In genomic region chr1:156130578-156130942, GRCh38 we compare ENCODE assay signal across 8 cellular contexts. TPM values are rescaled to one million over a fixed set of nuclear protein-coding genes. Genes with fewer than 3 reads are reported as not detected.
DNase-seq lines count a peak whose midpoint lies in the region; ATAC-seq and TF ChIP-seq lines count a peak whose summit lies in the region.
"Had no signal": no experiment of that assay in that cellular context is flagged by ENCODE, and none has a peak within 500 bp of the region (broad histone marks: within the 10 kb centered on the region; RNA-seq: fewer than 3 reads in every experiment).

No MANE protein-coding gene starts in this region.

- intact Hi-C loops in Panc1 (cut with micrococcal nuclease; ENCODE audit: unreplicated experiment) = loop anchor here (1.0 kb wide), 1 partner anchor 34 kb away; no protein-coding TSS in a partner anchor
- intact Hi-C loops in dorsolateral prefrontal cortex (cut with DNase I) = loop anchor here (1.0 to 2.0 kb wide), 3 partner anchors 33 to 40 kb away; no protein-coding TSS in a partner anchor
- intact Hi-C loops in tibial artery (cut with DNase I; ENCODE audit: low total_unique reads) = loop anchor here (2.0 kb wide), 1 partner anchor 34 kb away; no protein-coding TSS in a partner anchor

- peaks cover 52% of the 10 kb centered on the region for H3K4me1 ChIP-seq in Panc1 (ENCODE audit: control insufficient read depth, insufficient read depth, low read length)
- H3K4me1 ChIP-seq in muscle layer of colon (ENCODE audit: insufficient read depth, low read length) = peaks cover 50% of the 10 kb centered on the region
- H3K4me1 ChIP-seq in tibial artery = peaks cover 15 to 68% (median 54%) of the 10 kb centered on the region in 4 donors

- H3K36me3 ChIP-seq in Panc1 (ENCODE audit: control insufficient read depth, insufficient read depth, low read length) (peaks cover 14% of the 10 kb centered on the region), muscle layer of colon (ENCODE audit: insufficient read depth, low read length) (peaks cover 51% of the 10 kb centered on the region), tibial artery (peaks cover 51 to 52% (median 52%) of the 10 kb centered on the region in 3 donors)

- DNase-seq in Panc1 (ENCODE audit: low read depth, low spot score) = no peak
- DNase-seq in dorsolateral prefrontal cortex = no peak
- no peak for DNase-seq in tibial artery
- DNase-seq in NCI-H510A (lab: John Stamatoyannopoulos, UW) = no peak
- no peak for DNase-seq in H4 (ENCODE audit: low spot score)

- POLR2A ChIA-PET in Panc1 (lab: Charles Lee) = no interaction called here

- ATAC-seq in Panc1 (no peak), GM21737 (IDR thresholded peaks at IDR 0.05; ENCODE audit: unreplicated experiment) (no peak)

- H3K27ac ChIP-seq in Panc1 (ENCODE audit: low read length) (peak overlapping the region; percentile 95), dorsolateral prefrontal cortex (peak overlapping the region in 53 of 59 donors; percentile 43 to 98 (median 88)), muscle layer of colon (ENCODE audit: low read depth, low read length) (peak overlapping the region; percentile 95), tibial artery (peak overlapping the region; percentile 92 to 99)

- H3K4me3 ChIP-seq in Panc1 (ENCODE audit: low read depth in 2 of 2, low read length in 2 of 2) = no peak overlapping the region
- H3K4me3 ChIP-seq in dorsolateral prefrontal cortex = no peak overlapping the region
- no peak overlapping the region for H3K4me3 ChIP-seq in muscle layer of colon (ENCODE audit: low read depth in 1 of 2, low read length in 2 of 2)
- H3K4me3 ChIP-seq in tibial artery = peak overlapping the region in 1 of 2 donors; percentile 25

- CTCF ChIA-PET in Panc1 (lab: Charles Lee) = interaction anchor here (0.8 to 3.1 kb wide), 4 partner anchors 28 to 36 kb away, joined by 3 to 23 read pairs (median 4); no protein-coding TSS in a partner anchor

- in situ Hi-C loops in Panc1 (cut with HindIII; ENCODE audit: low pct_unique_long_range_greater_than_20kb, low sequenced_read_pairs) = no loop called here

- BruUV-seq in Panc1 (replicated peaks; lab: Mats Ljungman, UMichigan) = no TSS peak

- peak overlapping the region; percentile 86 for H3K9ac ChIP-seq in muscle layer of colon (ENCODE audit: low read length)

- TF ChIP-seq CTCF in Panc1 (IDR thresholded peaks at IDR 0.05) = no peak; the same call in 1 of the 2 replicates
- TF ChIP-seq CTCF in dorsolateral prefrontal cortex (IDR thresholded peaks at IDR 0.05 in 54 of 56, conservative IDR thresholded peaks at IDR 0.05 in 2 of 56; ENCODE audit: low read depth in 1 of 56, partially characterized antibody in 56 of 56) = peak in 20 of 56 donors; percentile 1 to 54 (median 19)
- TF ChIP-seq CTCF in tibial artery (IDR thresholded peaks at IDR 0.05) = no peak

- no peaks in the 10 kb centered on the region for H3K9me3 ChIP-seq in Panc1 (ENCODE audit: control insufficient read depth, insufficient read depth, low read depth, low read length)
- no peaks in the 10 kb centered on the region for H3K9me3 ChIP-seq in muscle layer of colon (ENCODE audit: low read length)
- H3K9me3 ChIP-seq in tibial artery = no peaks in the 10 kb centered on the region

- H3K27me3 ChIP-seq in Panc1 (ENCODE audit: control insufficient read depth, insufficient read depth, low read length) (no peaks in the 10 kb centered on the region), dorsolateral prefrontal cortex (no peaks in the 10 kb centered on the region), muscle layer of colon (ENCODE audit: control insufficient read depth in 1 of 2, insufficient read depth in 2 of 2, low read length in 2 of 2) (no peaks in the 10 kb centered on the region), tibial artery (no peaks in the 10 kb centered on the region)

RNA-seq across cellular contexts. Expression of gene LMNA, which starts 16.0 kb away (rescaled TPM):
- total RNA-seq in Panc1 (2021; ENCODE audit: unreplicated experiment) (691 TPM), dorsolateral prefrontal cortex (100 to 1,000 TPM in 10 of 120 experiments, 10 to 100 TPM in 110; 32.8 to 189 (median 59.9) TPM)
- polyA plus RNA-seq in Panc1 (2012; ENCODE audit: insufficient read length) = 726 TPM
- total RNA-seq in H4 (2014; rRNA removed; shearing (Covaris generic)) = 257 and 363 TPM in 2 replicates

RNA-seq across cellular contexts. Expression of gene SEMA4A, which starts 22.8 kb away (rescaled TPM):
- 0.21 TPM for total RNA-seq in Panc1 (2021; ENCODE audit: unreplicated experiment)
- 0.22 TPM for polyA plus RNA-seq in Panc1 (2012; ENCODE audit: insufficient read length)
- total RNA-seq in dorsolateral prefrontal cortex = 10 to 100 TPM; 10.4 to 48.3 (median 27.5) TPM
- total RNA-seq in H4 (2014; rRNA removed; shearing (Covaris generic)) = 0.15 TPM in 1 of 2 replicates, not detected in the other

RNA-seq across cellular contexts. Expression of gene MEX3A, which starts 48.3 kb away (rescaled TPM):
- total RNA-seq in Panc1 (2021; ENCODE audit: unreplicated experiment) (15.8 TPM), dorsolateral prefrontal cortex (1 to 10 TPM in 84 of 120 experiments, under 1 TPM in 36; 0.44 to 4.6 (median 1.3) TPM)
- polyA plus RNA-seq in Panc1 (2012; ENCODE audit: insufficient read length) = 33.1 TPM
- total RNA-seq in H4 (2014; rRNA removed; shearing (Covaris generic)) = 2.8 and 4.5 TPM in 2 replicates
- polyA plus RNA-seq: naive thymus-derived CD8-positive, alpha-beta T cell had no signal
